Comparison of ENCODE assay signal across 13 cellular contexts in the genomic region with DNA sequence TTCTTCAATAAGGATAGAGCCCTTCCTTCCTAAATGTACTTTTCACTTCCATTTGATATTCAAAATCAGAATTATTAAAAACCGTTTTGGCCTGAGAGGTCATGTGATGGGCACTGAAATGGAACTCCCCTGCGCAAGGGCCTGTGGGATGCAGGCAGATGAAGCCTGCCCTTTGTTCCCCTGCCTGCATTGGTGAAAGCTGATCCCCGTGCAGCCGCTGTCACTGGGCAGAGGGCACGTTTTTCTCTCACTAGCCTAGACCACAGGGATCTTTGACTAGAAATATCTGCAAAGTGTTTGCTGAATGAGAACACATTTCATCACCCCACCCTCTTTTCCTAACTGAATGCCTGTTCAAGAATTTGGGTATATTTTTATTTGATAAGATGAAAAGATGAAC.
DNase-seq lines count a peak whose midpoint lies in the region; ATAC-seq and TF ChIP-seq lines count a peak whose summit lies in the region.
"Had no signal": no experiment of that assay in that cellular context is flagged by ENCODE, and none has a peak within 500 bp of the region (broad histone marks: within the 10 kb centered on the region; RNA-seq: fewer than 3 reads in every experiment).

No MANE protein-coding gene starts in this region.

- H2AK5ac ChIP-seq in IMR-90 (ENCODE audit: low read depth, low read length) (no peak overlapping the region), mesendoderm (ENCODE audit: low read length) (no peak overlapping the region)

- H4K91ac ChIP-seq in IMR-90 (ENCODE audit: insufficient read depth, low read depth, low read length): peak overlapping the region; percentile 55; the same call in 1 of the 2 replicates

- ATAC-seq in IMR-90 (ENCODE audit: low read depth) (peak; percentile 48), GM21786 (IDR thresholded peaks at IDR 0.05; ENCODE audit: unreplicated experiment) (no peak)
- ATAC-seq: activated T-helper 17 cell treated with anti-CD3 and anti-CD28 coated beads, Interleukin-2, amount 50 U/mL, for 72 hours had no signal

- no peak for TF ChIP-seq POLR2A in IMR-90 (IDR thresholded peaks at IDR 0.05; ENCODE audit: low read depth, low read length)

- H4K20me1 ChIP-seq in IMR-90 (ENCODE audit: insufficient read depth, low read length) (no peaks in the 10 kb centered on the region), MM.1S (ENCODE audit: insufficient read depth, low read length) (no peaks in the 10 kb centered on the region)

- in situ Hi-C loops in IMR-90 (cut with MboI; ENCODE audit: low sequenced_read_pairs): no loop called here

- intact Hi-C loops in IMR-90 (cut with micrococcal nuclease): no loop called here

- no TSS peak for BruUV-seq in IMR-90 (replicated peaks; lab: Mats Ljungman, UMichigan)

- H2AK9ac ChIP-seq in IMR-90 (replicated peaks; ENCODE audit: low read depth, low read length, poor library complexity): no peak overlapping the region

- peak; percentile 43 for DNase-seq in AG20443 (ENCODE audit: low spot score)
- DNase-seq in IMR-90: peak; percentile 64
- DNase-seq in SW480 (ENCODE audit: low spot score): peak; percentile 90
- DNase-seq in mesendoderm: no peak
- DNase-seq in LoVo (ENCODE audit: low spot score): no peak
- DNase-seq in stimulated activated CD4-positive, alpha-beta T cell treated with anti-CD3 and anti-CD28 coated beads, Interleukin-12 subunit alpha, Interleukin-12 subunit beta, amount 100 ng/mL, for 4 hours: no peak
- no peak for DNase-seq in MM.1S
- DNase-seq: activated CD4-positive, alpha-beta T cell treated with anti-CD3 and anti-CD28 coated beads, Interleukin-2, amount 10 ng/mL, durations not matched to agents 24 days and 14 days; mammary epithelial cell; PC-9; psoas muscle had no signal

- no peak for TF ChIP-seq RAD21 in IMR-90 (IDR thresholded peaks at IDR 0.05; ENCODE audit: low read length)

- H2BK120ac ChIP-seq in IMR-90 (ENCODE audit: low read depth, low read length) (peak overlapping the region; percentile 70), mesendoderm (ENCODE audit: low read depth, low read length) (no peak overlapping the region)

- no peak overlapping the region for H3K27ac ChIP-seq in IMR-90 (ENCODE audit: insufficient read depth, low read length)
- no peak overlapping the region for H3K27ac ChIP-seq in mesendoderm (ENCODE audit: low read depth, low read length)
- no peak overlapping the region for H3K27ac ChIP-seq in MM.1S (ENCODE audit: low read length)
- H3K27ac ChIP-seq: PC-9, psoas muscle had no signal

- H3K4me1 ChIP-seq in IMR-90 (ENCODE audit: control insufficient read depth, insufficient read depth, low read length) (peaks cover 15% of the 10 kb centered on the region), mesendoderm (ENCODE audit: control insufficient read depth, low read depth, low read length) (peaks cover 10% of the 10 kb centered on the region), MM.1S (ENCODE audit: low read length) (no peaks in the 10 kb centered on the region)
- H3K4me1 ChIP-seq: psoas muscle had no signal

- H2AFZ ChIP-seq in IMR-90 (replicated peaks; ENCODE audit: low read length, poor library complexity): peak overlapping the region; percentile 44
- no peak overlapping the region for H2AFZ ChIP-seq in MM.1S (ENCODE audit: low read length)
- H2AFZ ChIP-seq: PC-9 had no signal

- H3K9me1 ChIP-seq in IMR-90 (ENCODE audit: insufficient read depth, low read length): peaks cover 10% of the 10 kb centered on the region; the same call in 1 of the 2 replicates

- H3K14ac ChIP-seq in IMR-90 (replicated peaks; ENCODE audit: low read depth, low read length): 0 out of 2 replicates have a peak overlapping the region, but pooled peaks have one; percentile 31

- H3K79me2 ChIP-seq in mesendoderm (ENCODE audit: control insufficient read depth, insufficient read depth, low read length) (no peaks in the 10 kb centered on the region), MM.1S (ENCODE audit: low read length) (no peaks in the 10 kb centered on the region)

- H3K9me3 ChIP-seq in IMR-90 (ENCODE audit: control insufficient read depth, insufficient read depth, low read length): no peaks in the 10 kb centered on the region; the same call in 1 of the 2 replicates
- no peaks in the 10 kb centered on the region for H3K9me3 ChIP-seq in MM.1S (replicated peaks; ENCODE audit: insufficient read depth, low read length)
- H3K9me3 ChIP-seq: psoas muscle had no signal

- WGBS in IMR-90 (ENCODE audit: extremely low coverage in 2 of 2, insufficient read length in 1 of 2), 2 experiments: no CpG with 5 or more reads among the region's 5 CpGs
- WGBS in mesendoderm (ENCODE audit: extremely low coverage, insufficient coverage, low lambda C conversion rate): no CpG with 5 or more reads among the region's 5 CpGs

- H3K79me1 ChIP-seq in IMR-90 (ENCODE audit: low read depth in 1 of 2, low read length in 2 of 2) (peaks cover 0 to 3% of the 10 kb centered on the region in 2 experiments; a peak in 1 of 4 replicates), mesendoderm (ENCODE audit: low read length) (no peaks in the 10 kb centered on the region)

- H3K23ac ChIP-seq in IMR-90 (ENCODE audit: low read depth, low read length) (0 out of 2 replicates have a peak overlapping the region, but pooled peaks have one; percentile 52), mesendoderm (ENCODE audit: low read length) (no peak overlapping the region)

- no peaks in the 10 kb centered on the region for H3F3A ChIP-seq in MM.1S (ENCODE audit: insufficient read depth, low read length)

- no peak overlapping the region for H3K9ac ChIP-seq in IMR-90 (ENCODE audit: low read depth, low read length)
- H3K9ac ChIP-seq in mesendoderm (ENCODE audit: low read length): no peak overlapping the region
- H3K9ac ChIP-seq in MM.1S (ENCODE audit: low read length): no peak overlapping the region

- H3K9me2 ChIP-seq in MM.1S (replicated peaks; ENCODE audit: insufficient read depth, low read length): no peaks in the 10 kb centered on the region

- TF ChIP-seq CTCF in IMR-90 (conservative IDR thresholded peaks at IDR 0.05; ENCODE audit: low read depth, low read length) (no peak), MM.1S (IDR thresholded peaks at IDR 0.05; ENCODE audit: low read length) (no peak)

- H3K56ac ChIP-seq in IMR-90 (ENCODE audit: extremely low read depth, insufficient read depth, low read length) (no peak overlapping the region), mesendoderm (ENCODE audit: low read length) (peak overlapping the region; percentile 46)

- H4K8ac ChIP-seq in IMR-90 (ENCODE audit: low read depth in 2 of 2, low read length in 2 of 2) (peak overlapping the region in 1 of 2 experiments; percentile 54; a peak in 2 of 4 replicates), mesendoderm (ENCODE audit: low read depth, low read length) (no peak overlapping the region)

- H2BK5ac ChIP-seq in IMR-90 (ENCODE audit: low read depth, low read length, poor library complexity, severe bottlenecking) (no peak overlapping the region), mesendoderm (ENCODE audit: low read length) (no peak overlapping the region)

- CTCF ChIA-PET in IMR-90 (lab: Yijun Ruan, JAX): no interaction called here

- no peaks in the 10 kb centered on the region for H3K27me3 ChIP-seq in IMR-90 (ENCODE audit: control insufficient read depth, insufficient read depth, low read length)
- H3K27me3 ChIP-seq in mesendoderm (ENCODE audit: insufficient read depth, low read length, poor library complexity): no peaks in the 10 kb centered on the region
- H3K27me3 ChIP-seq in MM.1S (replicated peaks; ENCODE audit: insufficient read depth, low read length): no peaks in the 10 kb centered on the region

- POLR2A ChIA-PET in IMR-90 (lab: Charles Lee; ENCODE audit: unreplicated experiment): no interaction called here

- H3K4me3 ChIP-seq in IMR-90 (ENCODE audit: insufficient read depth, low read depth, low read length) (no peak overlapping the region), mesendoderm (ENCODE audit: low read length) (no peak overlapping the region), MM.1S (ENCODE audit: low read length) (no peak overlapping the region)
- H3K4me3 ChIP-seq: PC-9, psoas muscle had no signal

- dilution Hi-C loops in IMR-90 (cut with HindIII; ENCODE audit: low sequenced_read_pairs, unreplicated experiment): no loop called here

- H3K4ac ChIP-seq in IMR-90 (ENCODE audit: low read depth, low read length): peak overlapping the region; percentile 64
- no peak overlapping the region for H3K4ac ChIP-seq in mesendoderm (ENCODE audit: low read depth, low read length)

- no peak overlapping the region for H4K5ac ChIP-seq in IMR-90 (ENCODE audit: low read depth, low read length)
- no peak overlapping the region for H4K5ac ChIP-seq in mesendoderm (ENCODE audit: low read length)

- H3K36me3 ChIP-seq in IMR-90 (ENCODE audit: control insufficient read depth, insufficient read depth, low read length) (no peaks in the 10 kb centered on the region), mesendoderm (ENCODE audit: control insufficient read depth, insufficient read depth, low read length) (no peaks in the 10 kb centered on the region), MM.1S (replicated peaks; ENCODE audit: insufficient read depth, low read length) (no peaks in the 10 kb centered on the region)

- H3K18ac ChIP-seq in IMR-90 (ENCODE audit: low read depth, low read length): peak overlapping the region; percentile 60; the same call in 1 of the 2 replicates
- no peak overlapping the region for H3K18ac ChIP-seq in mesendoderm (ENCODE audit: low read length)

- H2BK20ac ChIP-seq in IMR-90 (ENCODE audit: low read depth, low read length): peak overlapping the region; percentile 53; the same call in 1 of the 2 replicates

- no peak overlapping the region for H2BK15ac ChIP-seq in IMR-90 (ENCODE audit: low read depth, low read length)
- no peak overlapping the region for H2BK15ac ChIP-seq in mesendoderm (replicated peaks; ENCODE audit: low read depth)

- H3K4me2 ChIP-seq in IMR-90 (ENCODE audit: low read depth, low read length) (no peak overlapping the region), mesendoderm (ENCODE audit: low read length) (no peak overlapping the region), MM.1S (ENCODE audit: low read depth, low read length) (no peak overlapping the region)
- H3K4me2 ChIP-seq: PC-9 had no signal

TF ChIP-seq in IMR-90, 13 proteins besides CTCF, POLR2A, EP300 and RAD21:
- TF ChIP-seq MXI1 (IDR thresholded peaks at IDR 0.05; ENCODE audit: borderline replicate concordance, low read depth, low read length): no peak
- peak; percentile 90 for TF ChIP-seq BHLHE40 (IDR thresholded peaks at IDR 0.05; ENCODE audit: low read depth, low read length)
- TF ChIP-seq, protein P1, sequence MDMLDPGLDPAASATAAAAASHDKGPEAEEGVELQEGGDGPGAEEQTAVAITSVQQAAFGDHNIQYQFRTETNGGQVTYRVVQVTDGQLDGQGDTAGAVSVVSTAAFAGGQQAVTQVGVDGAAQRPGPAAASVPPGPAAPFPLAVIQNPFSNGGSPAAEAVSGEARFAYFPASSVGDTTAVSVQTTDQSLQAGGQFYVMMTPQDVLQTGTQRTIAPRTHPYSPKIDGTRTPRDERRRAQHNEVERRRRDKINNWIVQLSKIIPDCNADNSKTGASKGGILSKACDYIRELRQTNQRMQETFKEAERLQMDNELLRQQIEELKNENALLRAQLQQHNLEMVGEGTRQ (IDR thresholded peaks at IDR 0.05; ENCODE audit: low read depth, low read length): peak; percentile 52
TF ChIP-seq in IMR-90: peak in this region for 2.

Comparison
In these comparisons a context has a peak if more than half of its experiments do, and no peak if none do; other contexts are left out.
1. DNase-seq: peak in AG20443 (single experiment), IMR-90 (single experiment) and SW480 (single experiment); none in mesendoderm (single experiment), LoVo (single experiment), stimulated activated CD4-positive, alpha-beta T cell treated with anti-CD3 and anti-CD28 coated beads, Interleukin-12 subunit alpha, Interleukin-12 subunit beta, amount 100 ng/mL, for 4 hours (single experiment) and MM.1S (single experiment).